In the genomic region with DNA sequence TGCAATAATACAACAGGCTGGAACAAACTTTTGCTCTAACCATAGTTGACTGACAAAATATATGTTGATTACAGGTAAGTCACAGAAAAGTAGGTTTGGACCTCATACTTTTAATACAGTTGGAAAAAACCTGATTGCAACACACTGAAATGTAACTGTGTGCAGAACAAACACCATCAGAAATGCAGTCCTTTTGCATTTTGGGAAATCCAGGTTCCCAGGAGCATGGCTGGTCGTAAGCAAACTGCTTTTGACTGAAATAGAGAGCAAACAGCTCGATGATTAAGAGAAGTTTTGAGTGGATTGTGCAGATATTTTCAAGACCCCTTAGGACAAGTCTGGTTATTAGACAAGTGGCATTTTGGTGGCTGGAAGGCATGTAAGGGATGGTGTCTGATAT, we compare ENCODE assay signal across 2 cellular contexts.
TF ChIP-seq lines count a peak whose summit lies in the region.

No MANE protein-coding gene starts in this region.

TF ChIP-seq in HEK293, 187 proteins besides CTCF, POLR2A, EP300 and RAD21:
- TF ChIP-seq ZBTB20 (tag by site-specific recombination; IDR thresholded peaks at IDR 0.05) (peak; percentile 20; the same call in 1 of the 2 replicates), ZNF830 (tag by site-specific recombination; IDR thresholded peaks at IDR 0.05; ENCODE audit: low read depth) (no peak), ZNF140 (tag by site-specific recombination; IDR thresholded peaks at IDR 0.05) (no peak)
- TF ChIP-seq, protein P1, sequence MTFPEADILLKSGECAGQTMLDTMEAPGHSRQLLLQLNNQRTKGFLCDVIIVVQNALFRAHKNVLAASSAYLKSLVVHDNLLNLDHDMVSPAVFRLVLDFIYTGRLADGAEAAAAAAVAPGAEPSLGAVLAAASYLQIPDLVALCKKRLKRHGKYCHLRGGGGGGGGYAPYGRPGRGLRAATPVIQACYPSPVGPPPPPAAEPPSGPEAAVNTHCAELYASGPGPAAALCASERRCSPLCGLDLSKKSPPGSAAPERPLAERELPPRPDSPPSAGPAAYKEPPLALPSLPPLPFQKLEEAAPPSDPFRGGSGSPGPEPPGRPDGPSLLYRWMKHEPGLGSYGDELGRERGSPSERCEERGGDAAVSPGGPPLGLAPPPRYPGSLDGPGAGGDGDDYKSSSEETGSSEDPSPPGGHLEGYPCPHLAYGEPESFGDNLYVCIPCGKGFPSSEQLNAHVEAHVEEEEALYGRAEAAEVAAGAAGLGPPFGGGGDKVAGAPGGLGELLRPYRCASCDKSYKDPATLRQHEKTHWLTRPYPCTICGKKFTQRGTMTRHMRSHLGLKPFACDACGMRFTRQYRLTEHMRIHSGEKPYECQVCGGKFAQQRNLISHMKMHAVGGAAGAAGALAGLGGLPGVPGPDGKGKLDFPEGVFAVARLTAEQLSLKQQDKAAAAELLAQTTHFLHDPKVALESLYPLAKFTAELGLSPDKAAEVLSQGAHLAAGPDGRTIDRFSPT (tag by site-specific recombination; IDR thresholded peaks at IDR 0.05): no peak

TF ChIP-seq in K562, 482 proteins besides CTCF, POLR2A, EP300 and RAD21:
- TF ChIP-seq CBFA2T2 (conservative IDR thresholded peaks at IDR 0.05): no peak
- no peak for TF ChIP-seq GTF2A2 (tag; IDR thresholded peaks at IDR 0.05)
- peak; percentile 33; the same call in 1 of the 2 replicates for TF ChIP-seq CEBPB (tag; IDR thresholded peaks at IDR 0.05)
- no peak for TF ChIP-seq ARID2 (IDR thresholded peaks at IDR 0.05)
- TF ChIP-seq CTBP1 (IDR thresholded peaks at IDR 0.05; ENCODE audit: borderline replicate concordance): no peak
- TF ChIP-seq ZNF444 (CRISPR knock-in tag; IDR thresholded peaks at IDR 0.05): no peak
- no peak for TF ChIP-seq POU5F1 (IDR thresholded peaks at IDR 0.05; ENCODE audit: borderline replicate concordance, low read depth, low read length, partially characterized antibody)
- TF ChIP-seq MED1 (CRISPR knock-in tag; IDR thresholded peaks at IDR 0.05; ENCODE audit: borderline replicate concordance): no peak
TF ChIP-seq in K562: peak in this region for 1.
